Comparison of ENCODE assay signal across 1 cellular context in genomic region chr12:97082029-97082428, GRCh38.
TF ChIP-seq lines count a peak whose summit lies in the region.

No MANE protein-coding gene starts in this region.

TF ChIP-seq in K562, 482 proteins besides CTCF, POLR2A, EP300 and RAD21 (continued from another document):
- TF ChIP-seq PCBP1 (IDR thresholded peaks at IDR 0.05; ENCODE audit: low read depth, low read length, poor library complexity, severe bottlenecking) (no peak), MAFG (tag; conservative IDR thresholded peaks at IDR 0.05) (peak; percentile 50), FOS (IDR thresholded peaks at IDR 0.05; ENCODE audit: extremely low read depth, insufficient read length) (no peak), C11orf30 (IDR thresholded peaks at IDR 0.05; ENCODE audit: low read depth) (no peak), MAFF (IDR thresholded peaks at IDR 0.05; ENCODE audit: low read length) (peak; percentile 44; the same call in 1 of the 2 replicates)
